In genomic region chr16:30121741-30122620, GRCh38 we compare ENCODE assay signal across 8 cellular contexts. TPM values are rescaled to one million over a fixed set of nuclear protein-coding genes. Genes with fewer than 3 reads are reported as not detected.
DNase-seq lines count a peak whose midpoint lies in the region; ATAC-seq and TF ChIP-seq lines count a peak whose summit lies in the region.

No MANE protein-coding gene starts in this region.

- H3K9me3 ChIP-seq in thymus (ENCODE audit: control insufficient read depth) = no peaks in the 10 kb centered on the region

- no peaks in the 10 kb centered on the region for H3K27me3 ChIP-seq in thymus (ENCODE audit: control insufficient read depth, insufficient read depth)

- H3K36me3 ChIP-seq in thymus (ENCODE audit: control insufficient read depth, insufficient read depth) = peaks cover 16% of the 10 kb centered on the region

- H3K4me1 ChIP-seq in thymus (ENCODE audit: control insufficient read depth, insufficient read depth, low read length) = peaks cover 11% of the 10 kb centered on the region

- H3K27ac ChIP-seq in thymus (ENCODE audit: low read depth) = peak overlapping the region; percentile 83

- intact Hi-C loops in activated CD4-positive, alpha-beta T cell treated with anti-CD3 and anti-CD28 coated beads, Interleukin-2, amount 10 ng/mL, durations not matched to agents 24 days and 14 days (cut with micrococcal nuclease) = no loop called here
- intact Hi-C loops in lower leg skin (cut with DNase I; ENCODE audit: low total_unique reads) = no loop called here

- H3K27ac Mint-ChIP-seq in activated CD4-positive, alpha-beta T cell treated with anti-CD3 and anti-CD28 coated beads, Interleukin-2, amount 10 ng/mL, durations not matched to agents 24 days and 14 days = peak overlapping the region; percentile 91

- no peak for ATAC-seq in HG03469 (IDR thresholded peaks at IDR 0.05; ENCODE audit: unreplicated experiment)

- no peak for TF ChIP-seq CTCF in lower leg skin (IDR thresholded peaks at IDR 0.05)

- H3K4me1 Mint-ChIP-seq in activated CD4-positive, alpha-beta T cell treated with anti-CD3 and anti-CD28 coated beads, Interleukin-2, amount 10 ng/mL, durations not matched to agents 24 days and 14 days = peaks cover 23% of the 10 kb centered on the region

- peaks cover 11% of the 10 kb centered on the region for H3K36me3 Mint-ChIP-seq in activated CD4-positive, alpha-beta T cell treated with anti-CD3 and anti-CD28 coated beads, Interleukin-2, amount 10 ng/mL, durations not matched to agents 24 days and 14 days (ENCODE audit: low read depth)

- H3K4me3 ChIP-seq in lower leg skin (ENCODE audit: low read depth, poor library complexity, severe bottlenecking) (peak overlapping the region; percentile 71), thymus (ENCODE audit: low read length) (peak overlapping the region; percentile 94)

- no peaks in the 10 kb centered on the region for H3K27me3 Mint-ChIP-seq in activated CD4-positive, alpha-beta T cell treated with anti-CD3 and anti-CD28 coated beads, Interleukin-2, amount 10 ng/mL, durations not matched to agents 24 days and 14 days

- H3K9me3 Mint-ChIP-seq in activated CD4-positive, alpha-beta T cell treated with anti-CD3 and anti-CD28 coated beads, Interleukin-2, amount 10 ng/mL, durations not matched to agents 24 days and 14 days = no peaks in the 10 kb centered on the region

- peak; percentile 61 for DNase-seq in activated CD4-positive, alpha-beta T cell treated with anti-CD3 and anti-CD28 coated beads, Interleukin-2, amount 10 ng/mL, durations not matched to agents 24 days and 14 days
- DNase-seq in activated CD4-positive, alpha-beta T cell treated with anti-CD3 and anti-CD28 coated beads for 4 hours = no peak
- peak; percentile 30 for DNase-seq in cerebellum (ENCODE audit: low spot score)
- peak in 1 of 2 donors; percentile 38 for DNase-seq in lower leg skin (ENCODE audit: low spot score in 2 of 2)
- no peak for DNase-seq in NAMALWA (ENCODE audit: low spot score)
- no peak for DNase-seq in NCI-H1436 (lab: John Stamatoyannopoulos, UW)

- peak overlapping the region; percentile 91 for H3K4me3 Mint-ChIP-seq in activated CD4-positive, alpha-beta T cell treated with anti-CD3 and anti-CD28 coated beads, Interleukin-2, amount 10 ng/mL, durations not matched to agents 24 days and 14 days

- WGBS in lower leg skin, 2 donors = 54 to 56% methylated on average over 32 of the region's 32 CpGs
- WGBS in thymus = 84% methylated on average over 32 of the region's 32 CpGs

- no peak for TF ChIP-seq POLR2A in lower leg skin (IDR thresholded peaks at IDR 0.05)

RNA-seq across cellular contexts. Expression of gene MAPK3, which starts 1.0 kb away (rescaled TPM):
- total RNA-seq in activated CD4-positive, alpha-beta T cell treated with anti-CD3 and anti-CD28 coated beads, Interleukin-2, amount 10 ng/mL, durations not matched to agents 24 days and 14 days = 53.9 and 56.4 TPM in 2 replicates
- total RNA-seq in cerebellum = 16.4 TPM
- 10 to 100 TPM; 39.6 to 62.3 (median 49.6) TPM for total RNA-seq in lower leg skin
- 43.9 TPM for polyA plus RNA-seq in thymus

RNA-seq across cellular contexts. Expression of gene GDPD3, which starts 8.6 kb away (rescaled TPM):
- total RNA-seq in activated CD4-positive, alpha-beta T cell treated with anti-CD3 and anti-CD28 coated beads, Interleukin-2, amount 10 ng/mL, durations not matched to agents 24 days and 14 days = 6.0 and 6.6 TPM in 2 replicates
- total RNA-seq in cerebellum (1.1 TPM), lower leg skin (10 to 100 TPM in 3 of 4 donors, 1 to 10 TPM in 1; 7.4 to 15.2 (median 11.6) TPM)
- polyA plus RNA-seq in thymus = 24.2 TPM

RNA-seq across cellular contexts. Expression of gene YPEL3, which starts 26.0 kb away (rescaled TPM):
- 11.8 and 11.9 TPM in 2 replicates for total RNA-seq in activated CD4-positive, alpha-beta T cell treated with anti-CD3 and anti-CD28 coated beads, Interleukin-2, amount 10 ng/mL, durations not matched to agents 24 days and 14 days
- 19.3 TPM for total RNA-seq in cerebellum
- total RNA-seq in lower leg skin = 100 to 1,000 TPM; 185 to 351 (median 229) TPM
- 231 TPM for polyA plus RNA-seq in thymus

RNA-seq across cellular contexts. Expression of gene TBX6, which starts 30.3 kb away (rescaled TPM):
- 2.1 TPM in 2 replicates for total RNA-seq in activated CD4-positive, alpha-beta T cell treated with anti-CD3 and anti-CD28 coated beads, Interleukin-2, amount 10 ng/mL, durations not matched to agents 24 days and 14 days
- 0.45 TPM for total RNA-seq in cerebellum
- 1 to 10 TPM; 2.6 to 7.2 (median 3.8) TPM for total RNA-seq in lower leg skin
- 2.6 TPM for polyA plus RNA-seq in thymus

RNA-seq across cellular contexts. Expression of gene PPP4C, which starts 46.2 kb away (rescaled TPM):
- total RNA-seq in activated CD4-positive, alpha-beta T cell treated with anti-CD3 and anti-CD28 coated beads, Interleukin-2, amount 10 ng/mL, durations not matched to agents 24 days and 14 days = 144 and 145 TPM in 2 replicates
- total RNA-seq in cerebellum (56.4 TPM), lower leg skin (10 to 100 TPM; 53.3 to 75.4 (median 67.4) TPM)
- 106 TPM for polyA plus RNA-seq in thymus

Comparison
In these comparisons a context has a peak if more than half of its experiments do, and no peak if none do; other contexts are left out.
1. DNase-seq: peak in activated CD4-positive, alpha-beta T cell treated with anti-CD3 and anti-CD28 coated beads, Interleukin-2, amount 10 ng/mL, durations not matched to agents 24 days and 14 days (single experiment) and cerebellum (single experiment); none in activated CD4-positive, alpha-beta T cell treated with anti-CD3 and anti-CD28 coated beads for 4 hours (0 of 2), NAMALWA (single experiment) and NCI-H1436 (single experiment).